12 cellular contexts compared by ENCODE assay signal in the genomic region with DNA sequence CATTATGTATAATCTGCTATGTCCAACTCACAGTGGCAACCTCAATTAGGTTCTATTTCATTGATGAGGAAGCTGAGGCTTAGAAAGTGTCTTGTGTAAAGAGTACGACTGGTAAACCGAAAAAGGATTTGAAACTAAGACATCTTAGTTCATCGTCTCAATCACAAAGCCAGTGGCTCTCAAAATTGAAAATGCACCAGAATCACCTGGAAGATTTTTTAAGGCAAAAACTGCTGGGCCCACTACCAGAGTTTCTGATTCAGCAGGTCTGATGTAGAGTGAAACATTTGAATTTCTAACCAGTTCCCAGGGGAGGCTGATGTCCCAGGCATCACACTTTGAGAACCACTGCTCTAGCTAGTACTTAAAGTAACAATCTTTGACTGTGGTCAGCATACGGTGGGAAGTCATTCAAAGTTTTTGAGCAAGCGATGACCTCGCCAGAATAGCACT. TPM values are rescaled to one million over a fixed set of nuclear protein-coding genes. Genes with fewer than 3 reads are reported as not detected.
A peak's percentile ranks its signal among the peaks of the same experiment; 100 is the strongest.
DNase-seq lines count a peak whose midpoint lies in the region; ATAC-seq and TF ChIP-seq lines count a peak whose summit lies in the region.
"Had no signal": no experiment of that assay in that cellular context is flagged by ENCODE, and none has a peak within 500 bp of the region (broad histone marks: within the 10 kb centered on the region; RNA-seq: fewer than 3 reads in every experiment).

No MANE protein-coding gene starts in this region.

- no peak for TF ChIP-seq CTCF in CD8-positive, alpha-beta T cell (IDR thresholded peaks at IDR 0.05)

- H3K27ac ChIP-seq in CD8-positive, alpha-beta T cell (ENCODE audit: low read depth, low read length): no peak overlapping the region
- H3K27ac ChIP-seq: neural progenitor cell, Peyer's patch had no signal

- peak; percentile 88 for ATAC-seq in GM18870 (IDR thresholded peaks at IDR 0.05; ENCODE audit: unreplicated experiment)
- ATAC-seq in GM21515 (IDR thresholded peaks at IDR 0.05; ENCODE audit: unreplicated experiment): peak; percentile 91
- ATAC-seq in HG03064 (IDR thresholded peaks at IDR 0.05; ENCODE audit: low read depth, unreplicated experiment): peak; percentile 79
- ATAC-seq in CD8-positive, alpha-beta T cell: no peak
- ATAC-seq: effector memory CD8-positive, alpha-beta T cell; left colon had no signal

- intact Hi-C loops in CD8-positive, alpha-beta T cell (cut with DNase I, micrococcal nuclease): no loop called here

- H3K9me3 ChIP-seq in CD8-positive, alpha-beta T cell (ENCODE audit: low read length): no peaks in the 10 kb centered on the region
- H3K9me3 ChIP-seq: Peyer's patch had no signal

- DNase-seq in RPMI8226: peak; percentile 10
- DNase-seq in GDM1 (lab: John Stamatoyannopoulos, UW): no peak
- DNase-seq in NCI-H2107 treated with DMSO at 0.1 percent for 48 hours (lab: John Stamatoyannopoulos, UW; ENCODE audit: unreplicated experiment): no peak
- DNase-seq in SW 1271 (lab: John Stamatoyannopoulos, UW): no peak
- DNase-seq in CD8-positive, alpha-beta T cell: no peak
- DNase-seq: effector memory CD8-positive, alpha-beta T cell; left colon; Peyer's patch had no signal

- no peaks in the 10 kb centered on the region for H3K36me3 ChIP-seq in CD8-positive, alpha-beta T cell (ENCODE audit: insufficient read depth, low read length)
- H3K36me3 ChIP-seq: neural progenitor cell, Peyer's patch had no signal

- CTCF ChIA-PET in CD8-positive, alpha-beta T cell (lab: Charles Lee): interaction anchor here (0.8 kb wide), 1 partner anchor 14 kb away, joined by 3 read pairs; no protein-coding TSS in a partner anchor

- POLR2A ChIA-PET in CD8-positive, alpha-beta T cell (lab: Charles Lee): no interaction called here

- H3K4me1 Mint-ChIP-seq in CD8-positive, alpha-beta T cell (ENCODE audit: low read depth): no peaks in the 10 kb centered on the region

- H3K9me3 Mint-ChIP-seq in CD8-positive, alpha-beta T cell: no peaks in the 10 kb centered on the region
- H3K9me3 Mint-ChIP-seq: effector memory CD8-positive, alpha-beta T cell; neural progenitor cell had no signal

- no peaks in the 10 kb centered on the region for H3K36me3 Mint-ChIP-seq in CD8-positive, alpha-beta T cell
- H3K36me3 Mint-ChIP-seq: neural progenitor cell had no signal

- H3K4me3 Mint-ChIP-seq in CD8-positive, alpha-beta T cell: no peak overlapping the region
- H3K4me3 Mint-ChIP-seq: effector memory CD8-positive, alpha-beta T cell; neural progenitor cell had no signal

- no peaks in the 10 kb centered on the region for H3K4me1 ChIP-seq in CD8-positive, alpha-beta T cell (ENCODE audit: insufficient read depth, low read length)
- H3K4me1 ChIP-seq: Peyer's patch had no signal

- H3K27me3 Mint-ChIP-seq in CD8-positive, alpha-beta T cell (ENCODE audit: low read depth): peaks cover 2% of the 10 kb centered on the region
- H3K27me3 Mint-ChIP-seq: effector memory CD8-positive, alpha-beta T cell had no signal

- no peak overlapping the region for H3K27ac Mint-ChIP-seq in CD8-positive, alpha-beta T cell
- H3K27ac Mint-ChIP-seq: effector memory CD8-positive, alpha-beta T cell had no signal

- H3K4me3 ChIP-seq in CD8-positive, alpha-beta T cell (ENCODE audit: low read depth, low read length): no peak overlapping the region
- H3K4me3 ChIP-seq: neural progenitor cell, Peyer's patch had no signal

- no peaks in the 10 kb centered on the region for H3K27me3 ChIP-seq in CD8-positive, alpha-beta T cell (ENCODE audit: insufficient read depth, low read length)
- H3K27me3 ChIP-seq: neural progenitor cell, Peyer's patch had no signal

RNA-seq across cellular contexts. Expression of a gene that starts 5.2 kb away (rescaled TPM):
- not detected for total RNA-seq in CD8-positive, alpha-beta T cell
- total RNA-seq: left colon, Peyer's patch had no signal
